In genomic region chr1:54883349-54884102, GRCh38 we compare ENCODE assay signal across 13 cellular contexts. TPM values are rescaled to one million over a fixed set of nuclear protein-coding genes. Genes with fewer than 3 reads are reported as not detected.
DNase-seq lines count a peak whose midpoint lies in the region; ATAC-seq and TF ChIP-seq lines count a peak whose summit lies in the region.
"Had no signal": no experiment of that assay in that cellular context is flagged by ENCODE, and none has a peak within 500 bp of the region (broad histone marks: within the 10 kb centered on the region; RNA-seq: fewer than 3 reads in every experiment).

No MANE protein-coding gene starts in this region.

- peak overlapping the region; percentile 4 to 83 (median 54) for H3K27ac ChIP-seq in body of pancreas
- peak overlapping the region; percentile 13 to 14 for H3K27ac ChIP-seq in left lung
- peak overlapping the region in 2 of 4 donors; percentile 40 to 86 for H3K27ac ChIP-seq in tibial nerve
- H3K27ac ChIP-seq: WERI-Rb-1 had no signal

- H3K9me3 Mint-ChIP-seq in T-helper 2 cell treated with Interferon-gamma antibody and Interleukin-4, amounts not matched to agents 5 μg/mL and 100 μg/mL, for 36 hours: no peaks in the 10 kb centered on the region
- H3K9me3 Mint-ChIP-seq: activated naive CD4-positive, alpha-beta T cell treated with anti-CD3 and anti-CD28 coated beads, Interleukin-2, amount 50 U/mL, for 72 hours had no signal

- H3K9me3 ChIP-seq in body of pancreas: no peaks in the 10 kb centered on the region
- no peaks in the 10 kb centered on the region for H3K9me3 ChIP-seq in left lung
- H3K9me3 ChIP-seq in tibial nerve: peaks cover 0 to 19% (median 0%) of the 10 kb centered on the region in 4 donors
- H3K9me3 ChIP-seq: vagina had no signal

- peaks cover 54% of the 10 kb centered on the region for H3K36me3 Mint-ChIP-seq in T-helper 2 cell treated with Interferon-gamma antibody and Interleukin-4, amounts not matched to agents 5 μg/mL and 100 μg/mL, for 36 hours (ENCODE audit: low read depth)

- no peaks in the 10 kb centered on the region for H3K27me3 Mint-ChIP-seq in T-helper 2 cell treated with Interferon-gamma antibody and Interleukin-4, amounts not matched to agents 5 μg/mL and 100 μg/mL, for 36 hours (ENCODE audit: low read depth)

- H3K4me3 Mint-ChIP-seq in T-helper 2 cell treated with Interferon-gamma antibody and Interleukin-4, amounts not matched to agents 5 μg/mL and 100 μg/mL, for 36 hours: peak overlapping the region; percentile 97

- H3K27ac Mint-ChIP-seq in T-helper 2 cell treated with Interferon-gamma antibody and Interleukin-4, amounts not matched to agents 5 μg/mL and 100 μg/mL, for 36 hours: no peak overlapping the region

- 69 to 82% methylated on average over 10 of the region's 10 CpGs for WGBS in body of pancreas, 2 donors
- WGBS in tibial nerve, 2 donors: 80 to 81% methylated on average over 10 of the region's 10 CpGs

- DNase-seq in T-helper 2 cell treated with Interferon-gamma antibody and Interleukin-4, amounts not matched to agents 5 μg/mL and 100 μg/mL, for 36 hours (ENCODE audit: low spot score): no peak
- no peak for DNase-seq in T-helper 2 cell
- DNase-seq in body of pancreas: peak in 3 of 4 donors; percentile 24 to 49 (median 42)
- DNase-seq in left lung: no peak
- DNase-seq in tibial nerve (ENCODE audit: low spot score in 2 of 2): peak; percentile 16 to 47
- DNase-seq in NCI-H2196 treated with DMSO at 0.1 percent for 48 hours (lab: John Stamatoyannopoulos, UW; ENCODE audit: unreplicated experiment): no peak
- no peak for DNase-seq in kidney tubule cell (ENCODE audit: low spot score)
- DNase-seq in 8988T: no peak
- DNase-seq: stimulated activated CD4-positive, alpha-beta T cell treated with anti-CD3 and anti-CD28 coated beads, Interleukin-4, amount 100 ng/mL, for 24 hours; WERI-Rb-1 had no signal

- intact Hi-C loops in body of pancreas (cut with DNase I): no loop called here
- intact Hi-C loops in left lung (cut with DNase I): no loop called here

- TF ChIP-seq POLR2A in body of pancreas (IDR thresholded peaks at IDR 0.05) (no peak), tibial nerve (IDR thresholded peaks at IDR 0.05) (no peak)

- TF ChIP-seq EP300 in tibial nerve (IDR thresholded peaks at IDR 0.05): peak; percentile 19 to 80

- H3K27me3 ChIP-seq in body of pancreas (no peaks in the 10 kb centered on the region), left lung (peaks cover 0 to 16% of the 10 kb centered on the region in 2 donors), tibial nerve (no peaks in the 10 kb centered on the region)
- H3K27me3 ChIP-seq: vagina had no signal

- H3K36me3 ChIP-seq in body of pancreas (replicated peaks in 1 of 2; ENCODE audit: insufficient read depth in 1 of 2, low read depth in 2 of 2) (peaks cover 0 to 2% of the 10 kb centered on the region in 2 donors), left lung (peaks cover 0 to 42% of the 10 kb centered on the region in 2 donors), tibial nerve (peaks cover 0 to 51% (median 0%) of the 10 kb centered on the region in 3 donors)
- H3K36me3 ChIP-seq: vagina had no signal

- H3K4me1 Mint-ChIP-seq in T-helper 2 cell treated with Interferon-gamma antibody and Interleukin-4, amounts not matched to agents 5 μg/mL and 100 μg/mL, for 36 hours (ENCODE audit: low read depth): peaks cover 58% of the 10 kb centered on the region

- TF ChIP-seq CTCF in body of pancreas (IDR thresholded peaks at IDR 0.05) (no peak), left lung (IDR thresholded peaks at IDR 0.05) (no peak), tibial nerve (IDR thresholded peaks at IDR 0.05) (no peak)

- H3K4me3 ChIP-seq in body of pancreas (no peak overlapping the region), left lung (peak overlapping the region in 1 of 2 donors; percentile 74), tibial nerve (no peak overlapping the region)
- H3K4me3 ChIP-seq: vagina had no signal

- ATAC-seq in body of pancreas (no peak), left lung (no peak)
- ATAC-seq: activated naive CD4-positive, alpha-beta T cell treated with anti-CD3 and anti-CD28 coated beads, Interleukin-2, amount 50 U/mL, for 72 hours; esophagus mucosa had no signal

- H3K4me1 ChIP-seq in body of pancreas (peaks cover 46% of the 10 kb centered on the region), left lung (peaks cover 3 to 42% of the 10 kb centered on the region in 2 donors), tibial nerve (peaks cover 0 to 40% (median 16%) of the 10 kb centered on the region in 4 donors)

RNA-seq across cellular contexts. Expression of gene DHCR24, which starts 3.5 kb away (rescaled TPM):
- total RNA-seq in body of pancreas (10 to 100 TPM; 23.6 to 32.3 TPM), left lung (100 to 1,000 TPM; 668 to 741 TPM), tibial nerve (100 to 1,000 TPM; 148 to 231 (median 219) TPM)

Comparison
In these comparisons a context has a peak if more than half of its experiments do, and no peak if none do; other contexts are left out.
1. DNase-seq: peak in body of pancreas (3 of 4) and tibial nerve (2 of 2); none in T-helper 2 cell treated with Interferon-gamma antibody and Interleukin-4, amounts not matched to agents 5 μg/mL and 100 μg/mL, for 36 hours (single experiment), T-helper 2 cell (0 of 5), left lung (0 of 2), NCI-H2196 treated with DMSO at 0.1 percent for 48 hours (single experiment), kidney tubule cell (single experiment) and 8988T (single experiment).
2. RNA of gene DHCR24, which starts 3.5 kb away (total RNA-seq): 668 to 741 TPM in left lung and 148 to 231 TPM in tibial nerve; 23.6 to 32.3 TPM in body of pancreas; every median in the first group is over 4 times any median in the second.